Comparison of ENCODE assay signal across 17 cellular contexts in genomic region chr2:230362030-230362691, GRCh38. TPM values are rescaled to one million over a fixed set of nuclear protein-coding genes. Genes with fewer than 3 reads are reported as not detected.
DNase-seq lines count a peak whose midpoint lies in the region; ATAC-seq, FAIRE-seq and TF ChIP-seq lines count a peak whose summit lies in the region.
"Had no signal": no experiment of that assay in that cellular context is flagged by ENCODE, and none has a peak within 500 bp of the region (broad histone marks: within the 10 kb centered on the region; RNA-seq: fewer than 3 reads in every experiment).

No MANE protein-coding gene starts in this region.

- H3K4me3 Mint-ChIP-seq in activated T-cell treated with anti-CD3 and anti-CD28 coated beads, Interleukin-2, amount 50 U/mL, for 24 hours, result no peak overlapping the region
- H3K4me3 Mint-ChIP-seq in IgD-negative memory B cell, result peak overlapping the region in 3 of 4 donors; percentile 1 to 63 (median 19)
- no peak overlapping the region for H3K4me3 Mint-ChIP-seq in activated CD8-positive, alpha-beta T cell treated with anti-CD3 and anti-CD28 coated beads for 36 hours
- peak overlapping the region; percentile 21 for H3K4me3 Mint-ChIP-seq in natural killer cell treated with Interleukin-12 subunit alpha and Interleukin-12 subunit beta and Interleukin-15 and Interleukin-18, amount 100 ng/mL, for 72 hours

- POLR2A ChIA-PET in activated CD8-positive, alpha-beta T cell treated with anti-CD3 and anti-CD28 coated beads for 36 hours (lab: Charles Lee), result interaction anchor here (1.0 to 1.5 kb wide), 2 partner anchors 30 to 86 kb away, joined by 4 to 5 read pairs; no protein-coding TSS in a partner anchor

- no peak for DNase-seq in activated T-cell treated with anti-CD3 and anti-CD28 coated beads, Interleukin-2, amount 50 U/mL, for 24 hours
- DNase-seq in activated T-cell treated with anti-CD3 and anti-CD28 coated beads for 4 hours (no peak), D721Med (ENCODE audit: insufficient read length, low spot score) (no peak)
- no peak for DNase-seq in activated CD8-positive, alpha-beta T cell treated with anti-CD3 and anti-CD28 coated beads for 36 hours
- DNase-seq in natural killer cell treated with Interleukin-12 subunit alpha and Interleukin-12 subunit beta and Interleukin-15 and Interleukin-18, amount 100 ng/mL, for 72 hours (ENCODE audit: low spot score), result no peak
- DNase-seq: ACHN, COR-L47, KBM-7, NCI-H1105 treated with DMSO at 0.1 percent for 48 hours, NCI-H774, right cardiac atrium had no signal

- H3K27ac Mint-ChIP-seq in activated T-cell treated with anti-CD3 and anti-CD28 coated beads, Interleukin-2, amount 50 U/mL, for 24 hours, result peak overlapping the region; percentile 65
- peak overlapping the region; percentile 5 to 85 (median 79) for H3K27ac Mint-ChIP-seq in IgD-negative memory B cell
- peak overlapping the region; percentile 66 for H3K27ac Mint-ChIP-seq in activated CD8-positive, alpha-beta T cell treated with anti-CD3 and anti-CD28 coated beads for 36 hours
- H3K27ac Mint-ChIP-seq in natural killer cell treated with Interleukin-12 subunit alpha and Interleukin-12 subunit beta and Interleukin-15 and Interleukin-18, amount 100 ng/mL, for 72 hours, result peak overlapping the region; percentile 32 to 72

- no peak for TF ChIP-seq CTCF in activated CD8-positive, alpha-beta T cell treated with anti-CD3 and anti-CD28 coated beads for 36 hours (IDR thresholded peaks at IDR 0.05)
- no peak for TF ChIP-seq CTCF in D721Med (IDR thresholded peaks at IDR 0.05; ENCODE audit: insufficient read depth, missing control alignments)

- ATAC-seq in activated CD8-positive, alpha-beta T cell treated with anti-CD3 and anti-CD28 coated beads for 36 hours, result peak; percentile 45
- no peak for ATAC-seq in natural killer cell treated with Interleukin-12 subunit alpha and Interleukin-12 subunit beta and Interleukin-15 and Interleukin-18, amount 100 ng/mL, for 72 hours
- ATAC-seq in HG03095 (IDR thresholded peaks at IDR 0.05; ENCODE audit: unreplicated experiment) (no peak), HG03108 (IDR thresholded peaks at IDR 0.05; ENCODE audit: unreplicated experiment) (no peak)
- ATAC-seq: esophagus mucosa, left lobe of liver, right cardiac atrium had no signal

- CTCF ChIA-PET in activated CD8-positive, alpha-beta T cell treated with anti-CD3 and anti-CD28 coated beads for 36 hours (lab: Charles Lee), result interaction anchor here (0.9 kb wide), 1 partner anchor 14 kb away, joined by 3 read pairs; no protein-coding TSS in a partner anchor

- H3K9me3 Mint-ChIP-seq in activated T-cell treated with anti-CD3 and anti-CD28 coated beads, Interleukin-2, amount 50 U/mL, for 24 hours, result no peaks in the 10 kb centered on the region
- peaks cover 0 to 2% (median 0%) of the 10 kb centered on the region in 3 donors for H3K9me3 Mint-ChIP-seq in IgD-negative memory B cell
- H3K9me3 Mint-ChIP-seq in activated CD8-positive, alpha-beta T cell treated with anti-CD3 and anti-CD28 coated beads for 36 hours, result peaks cover 8% of the 10 kb centered on the region
- H3K9me3 Mint-ChIP-seq in natural killer cell treated with Interleukin-12 subunit alpha and Interleukin-12 subunit beta and Interleukin-15 and Interleukin-18, amount 100 ng/mL, for 72 hours, result no peaks in the 10 kb centered on the region

- H3K27me3 Mint-ChIP-seq in activated T-cell treated with anti-CD3 and anti-CD28 coated beads, Interleukin-2, amount 50 U/mL, for 24 hours, result no peaks in the 10 kb centered on the region
- no peaks in the 10 kb centered on the region for H3K27me3 Mint-ChIP-seq in IgD-negative memory B cell
- no peaks in the 10 kb centered on the region for H3K27me3 Mint-ChIP-seq in activated CD8-positive, alpha-beta T cell treated with anti-CD3 and anti-CD28 coated beads for 36 hours
- no peaks in the 10 kb centered on the region for H3K27me3 Mint-ChIP-seq in natural killer cell treated with Interleukin-12 subunit alpha and Interleukin-12 subunit beta and Interleukin-15 and Interleukin-18, amount 100 ng/mL, for 72 hours

- H3K36me3 Mint-ChIP-seq in activated T-cell treated with anti-CD3 and anti-CD28 coated beads, Interleukin-2, amount 50 U/mL, for 24 hours (ENCODE audit: low read depth), result peaks cover 92% of the 10 kb centered on the region
- peaks cover 22% of the 10 kb centered on the region for H3K36me3 Mint-ChIP-seq in IgD-negative memory B cell
- peaks cover 78% of the 10 kb centered on the region for H3K36me3 Mint-ChIP-seq in activated CD8-positive, alpha-beta T cell treated with anti-CD3 and anti-CD28 coated beads for 36 hours (ENCODE audit: low read depth)
- peaks cover 40% of the 10 kb centered on the region for H3K36me3 Mint-ChIP-seq in natural killer cell treated with Interleukin-12 subunit alpha and Interleukin-12 subunit beta and Interleukin-15 and Interleukin-18, amount 100 ng/mL, for 72 hours

- H3K4me1 Mint-ChIP-seq in activated T-cell treated with anti-CD3 and anti-CD28 coated beads, Interleukin-2, amount 50 U/mL, for 24 hours (ENCODE audit: low read depth), result peaks cover 38% of the 10 kb centered on the region
- peaks cover 21 to 37% (median 30%) of the 10 kb centered on the region in 3 donors for H3K4me1 Mint-ChIP-seq in IgD-negative memory B cell
- peaks cover 32% of the 10 kb centered on the region for H3K4me1 Mint-ChIP-seq in activated CD8-positive, alpha-beta T cell treated with anti-CD3 and anti-CD28 coated beads for 36 hours (ENCODE audit: low read depth)
- peaks cover 23 to 27% of the 10 kb centered on the region in 2 donors for H3K4me1 Mint-ChIP-seq in natural killer cell treated with Interleukin-12 subunit alpha and Interleukin-12 subunit beta and Interleukin-15 and Interleukin-18, amount 100 ng/mL, for 72 hours (ENCODE audit: low read depth in 2 of 2)

- FAIRE-seq in D721Med (lab: Jason Lieb, UNC), result no peak
- FAIRE-seq: RCC 7860 had no signal

- intact Hi-C loops in activated CD8-positive, alpha-beta T cell treated with anti-CD3 and anti-CD28 coated beads for 36 hours (cut with micrococcal nuclease), result no loop called here

RNA-seq across cellular contexts. Expression of gene SP140L, which starts 35.2 kb away (rescaled TPM):
- polyA plus RNA-seq in IgD-negative memory B cell, result 38.9 TPM
- total RNA-seq in activated CD8-positive, alpha-beta T cell treated with anti-CD3 and anti-CD28 coated beads for 36 hours, result 10 to 100 TPM; 43.7 to 43.8 TPM
- total RNA-seq in natural killer cell treated with Interleukin-12 subunit alpha and Interleukin-12 subunit beta and Interleukin-15 and Interleukin-18, amount 100 ng/mL, for 72 hours, result 10 to 100 TPM; 36.8 to 54.0 TPM

RNA-seq across cellular contexts. Expression of gene SP100, which starts 53.8 kb away (rescaled TPM):
- polyA plus RNA-seq in IgD-negative memory B cell, result 288 TPM
- total RNA-seq in activated CD8-positive, alpha-beta T cell treated with anti-CD3 and anti-CD28 coated beads for 36 hours, result 100 to 1,000 TPM; 108 TPM
- total RNA-seq in natural killer cell treated with Interleukin-12 subunit alpha and Interleukin-12 subunit beta and Interleukin-15 and Interleukin-18, amount 100 ng/mL, for 72 hours, result 100 to 1,000 TPM; 179 to 190 TPM

Comparison
In these comparisons a context has a peak if more than half of its experiments do, and no peak if none do; other contexts are left out.
1. H3K4me3 Mint-ChIP-seq: peak in IgD-negative memory B cell (3 of 4) and natural killer cell treated with Interleukin-12 subunit alpha and Interleukin-12 subunit beta and Interleukin-15 and Interleukin-18, amount 100 ng/mL, for 72 hours (single experiment); none in activated T-cell treated with anti-CD3 and anti-CD28 coated beads, Interleukin-2, amount 50 U/mL, for 24 hours (single experiment) and activated CD8-positive, alpha-beta T cell treated with anti-CD3 and anti-CD28 coated beads for 36 hours (single experiment).
2. Peak in every context shown above with its lines, with median percentiles within 50 percentile points of each other: H3K27ac Mint-ChIP-seq.